Comparison of ENCODE assay signal across 35 cellular contexts in the genomic region with DNA sequence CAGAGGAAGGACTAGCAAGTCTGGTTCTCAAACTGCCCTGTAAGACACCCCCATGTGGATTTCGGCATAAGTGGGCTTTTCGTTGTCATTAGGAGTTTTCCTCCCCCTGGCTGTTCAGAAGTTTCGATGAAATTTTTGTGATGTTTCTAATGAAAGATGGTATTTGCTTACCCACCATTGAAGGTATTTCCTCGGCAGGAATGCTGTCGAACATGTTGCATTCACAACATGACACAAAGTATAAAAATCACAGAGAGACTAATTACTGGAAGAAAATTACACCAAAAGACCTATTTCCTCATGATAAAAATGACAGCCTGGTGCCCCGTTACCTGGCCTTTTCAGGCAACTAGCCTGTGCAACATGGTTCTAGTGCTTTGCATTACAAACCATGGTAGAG.
"Had no signal": no experiment of that assay in that cellular context is flagged by ENCODE, and none has a peak within 500 bp of the region (broad histone marks: within the 10 kb centered on the region; RNA-seq: fewer than 3 reads in every experiment).

No MANE protein-coding gene starts in this region.

- DNase-seq: Karpas-422, Kasumi-1, KG1, MG63, MM.1S, MV-4-11, NCI-H1048, NCI-H1092, NCI-H1092 treated with DMSO at 0.1 percent for 48 hours, NCI-H1105, NCI-H1105 treated with DMSO at 0.1 percent for 48 hours, NCI-H1417, NCI-H1417 treated with DMSO at 0.1 percent for 48 hours, NCI-H1436, NCI-H1436 treated with DMSO at 0.1 percent for 48 hours, NCI-H146, NCI-H1694, NCI-H1694 treated with DMSO at 0.1 percent for 48 hours, NCI-H187, NCI-H187 treated with DMSO at 0.1 percent for 48 hours, NCI-H1930, NCI-H2029, NCI-H2029 treated with DMSO at 0.1 percent for 48 hours, NCI-H2081, NCI-H2081 treated with DMSO at 0.1 percent for 48 hours, NCI-H2107, NCI-H2171, NCI-H2171 treated with DMSO at 0.1 percent for 48 hours, NCI-H2227 treated with DMSO at 0.1 percent for 48 hours, NCI-H226, NCI-H345, NCI-H446, NCI-H446 treated with DMSO at 0.1 percent for 48 hours, NCI-H510A had no signal

- H3K9ac ChIP-seq: KMS-11 had no signal

- H3K4me2 ChIP-seq: KMS-11 had no signal

- H3K36me3 ChIP-seq: MG63 had no signal

- H3K4me3 ChIP-seq: MG63 had no signal

- H3K27me3 ChIP-seq: MG63 had no signal

- H3K9me3 ChIP-seq: MG63 had no signal

- H3K27ac ChIP-seq: KMS-11 had no signal
